Comparison of ENCODE assay signal across 8 cellular contexts in the genomic region with DNA sequence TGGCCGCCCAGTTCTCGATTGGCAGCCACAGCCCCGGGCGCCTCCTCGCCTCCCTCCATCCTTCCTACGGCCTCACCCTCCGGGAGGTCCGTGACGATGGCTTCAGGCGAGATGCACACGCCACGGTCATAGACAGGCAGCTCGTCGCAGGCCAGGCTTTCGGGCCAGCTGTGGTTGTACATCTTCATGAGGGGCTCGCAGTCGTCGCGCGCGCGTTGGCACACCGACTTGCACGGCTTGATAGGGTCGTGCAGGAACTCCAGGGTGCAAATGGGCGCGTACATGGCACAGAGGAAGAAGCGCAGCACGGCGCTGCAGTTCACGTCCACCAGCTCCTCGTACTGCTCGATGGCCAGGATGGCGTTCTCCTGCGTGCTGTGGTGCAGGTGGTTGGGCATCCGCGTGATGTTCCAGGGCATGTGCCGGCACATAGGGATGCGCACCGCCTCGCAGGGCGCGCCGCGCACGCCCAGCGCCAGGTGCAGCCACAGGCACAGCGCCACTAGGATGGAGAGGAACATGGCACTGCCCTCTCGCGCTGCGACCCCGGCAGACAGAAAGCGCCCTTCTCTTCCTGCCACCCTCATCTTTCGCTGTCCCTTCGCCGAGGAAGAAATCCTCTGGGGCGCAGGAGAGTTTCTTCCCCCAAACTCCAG. TPM values are rescaled to one million over a fixed set of nuclear protein-coding genes. Genes with fewer than 3 reads are reported as not detected.
DNase-seq lines count a peak whose midpoint lies in the region; ATAC-seq and TF ChIP-seq lines count a peak whose summit lies in the region.

No MANE protein-coding gene starts in this region.

- 25% methylated on average over 57 of the region's 57 CpGs for WGBS in ectodermal cell, 2 experiments

- H3K4me3 Mint-ChIP-seq in CD14-positive monocyte: peak overlapping the region; percentile 75 to 93
- peak overlapping the region in 8 of 10 donors; percentile 7 to 73 (median 49) for H3K4me3 Mint-ChIP-seq in naive thymus-derived CD4-positive, alpha-beta T cell

- peak overlapping the region; percentile 48 for H3K4me2 ChIP-seq in MM.1S (ENCODE audit: low read depth, low read length)

- H3K36me3 ChIP-seq in MM.1S (replicated peaks; ENCODE audit: insufficient read depth, low read length) (no peaks in the 10 kb centered on the region), ectodermal cell (ENCODE audit: control insufficient read depth, insufficient read depth, low read length) (no peaks in the 10 kb centered on the region)
- no peaks in the 10 kb centered on the region for H3K36me3 ChIP-seq in naive thymus-derived CD4-positive, alpha-beta T cell (ENCODE audit: control insufficient read depth in 2 of 3, insufficient read depth in 3 of 3, low read length in 3 of 3)

- in situ Hi-C loops in ACHN (cut with HindIII; ENCODE audit: low pct_ligation_motif_present, low pct_unique_long_range_greater_than_20kb, low sequenced_read_pairs): loop anchor here (25.0 kb wide), 1 partner anchor 271 kb away; the partner anchor contains the start of gene STARD3NL

- H3K9me3 ChIP-seq in MM.1S (replicated peaks; ENCODE audit: insufficient read depth, low read length) (no peaks in the 10 kb centered on the region), ectodermal cell (ENCODE audit: control insufficient read depth, low read length) (no peaks in the 10 kb centered on the region)
- H3K9me3 ChIP-seq in naive thymus-derived CD4-positive, alpha-beta T cell (ENCODE audit: control insufficient read depth in 2 of 3, low read length in 3 of 3): no peaks in the 10 kb centered on the region

- H3K4me3 ChIP-seq in MM.1S (ENCODE audit: low read length) (peak overlapping the region; percentile 49), ectodermal cell (ENCODE audit: insufficient read depth, low read depth, low read length) (peak overlapping the region; percentile 49)
- H3K4me3 ChIP-seq in naive thymus-derived CD4-positive, alpha-beta T cell (ENCODE audit: low read length): no peak overlapping the region

- DNase-seq in CD14-positive monocyte (ENCODE audit: low spot score) (no peak), MM.1S (no peak), ACHN (no peak)
- no peak for DNase-seq in naive thymus-derived CD4-positive, alpha-beta T cell
- no peak for DNase-seq in activated CD4-positive, alpha-beta T cell treated with anti-CD3 and anti-CD28 coated beads, Interleukin-2, amount 50 U/mL, for 1 hour

- H3K9ac ChIP-seq in MM.1S (ENCODE audit: low read length): no peak overlapping the region

- TF ChIP-seq CTCF in CD14-positive monocyte (IDR thresholded peaks at IDR 0.05): no peak
- no peak for TF ChIP-seq CTCF in MM.1S (IDR thresholded peaks at IDR 0.05; ENCODE audit: low read length)

- no peaks in the 10 kb centered on the region for H3K9me2 ChIP-seq in MM.1S (replicated peaks; ENCODE audit: insufficient read depth, low read length)

- CTCF ChIA-PET in naive thymus-derived CD4-positive, alpha-beta T cell (lab: Charles Lee): no interaction called here

- no peaks in the 10 kb centered on the region for H3K36me3 Mint-ChIP-seq in CD14-positive monocyte
- peaks cover 0 to 12% (median 0%) of the 10 kb centered on the region in 5 donors for H3K36me3 Mint-ChIP-seq in naive thymus-derived CD4-positive, alpha-beta T cell

- H3K79me2 ChIP-seq in MM.1S (ENCODE audit: low read length): no peaks in the 10 kb centered on the region

- no peaks in the 10 kb centered on the region for H4K20me1 ChIP-seq in MM.1S (ENCODE audit: insufficient read depth, low read length)

- peaks cover 4% of the 10 kb centered on the region for H3K4me1 ChIP-seq in MM.1S (ENCODE audit: low read length)
- no peaks in the 10 kb centered on the region for H3K4me1 ChIP-seq in ectodermal cell (ENCODE audit: control insufficient read depth, insufficient read depth, low read length)
- H3K4me1 ChIP-seq in naive thymus-derived CD4-positive, alpha-beta T cell (ENCODE audit: control insufficient read depth in 2 of 2, insufficient read depth in 2 of 2, low read length in 2 of 2): no peaks in the 10 kb centered on the region

- peak overlapping the region; percentile 38 for H2AFZ ChIP-seq in MM.1S (ENCODE audit: low read length)

- H3K27me3 ChIP-seq in MM.1S (replicated peaks; ENCODE audit: insufficient read depth, low read length) (no peaks in the 10 kb centered on the region), ectodermal cell (ENCODE audit: control insufficient read depth, insufficient read depth, low read length, poor library complexity, severe bottlenecking) (peaks cover 60% of the 10 kb centered on the region)
- H3K27me3 ChIP-seq in naive thymus-derived CD4-positive, alpha-beta T cell (ENCODE audit: control insufficient read depth in 2 of 2, insufficient read depth in 2 of 2, low read length in 2 of 2): peaks cover 0 to 7% of the 10 kb centered on the region in 2 donors

- intact Hi-C loops in CD14-positive monocyte (cut with micrococcal nuclease): no loop called here
- intact Hi-C loops in naive thymus-derived CD4-positive, alpha-beta T cell (cut with micrococcal nuclease): loop anchor here in 1 of 2 donors (5.0 kb wide), 1 partner anchor 306 kb away; no protein-coding TSS in a partner anchor

- peaks cover 35 to 56% (median 37%) of the 10 kb centered on the region in 3 donors for H3K27me3 Mint-ChIP-seq in CD14-positive monocyte (ENCODE audit: low read depth in 3 of 3)
- H3K27me3 Mint-ChIP-seq in naive thymus-derived CD4-positive, alpha-beta T cell: peaks cover 63 to 77% (median 69%) of the 10 kb centered on the region in 5 donors

- H3K9me3 Mint-ChIP-seq in CD14-positive monocyte: peaks cover 0 to 3% (median 0%) of the 10 kb centered on the region in 7 donors
- H3K9me3 Mint-ChIP-seq in naive thymus-derived CD4-positive, alpha-beta T cell: peaks cover 0 to 5% (median 0%) of the 10 kb centered on the region in 11 donors

- peaks cover 13% of the 10 kb centered on the region; the same call in 1 of the 2 replicates for H3F3A ChIP-seq in MM.1S (ENCODE audit: insufficient read depth, low read length)

- POLR2A ChIA-PET in naive thymus-derived CD4-positive, alpha-beta T cell (lab: Charles Lee): no interaction called here

- ATAC-seq in naive thymus-derived CD4-positive, alpha-beta T cell: no peak
- ATAC-seq in GM18870 (IDR thresholded peaks at IDR 0.05; ENCODE audit: unreplicated experiment) (no peak), HG03108 (IDR thresholded peaks at IDR 0.05; ENCODE audit: unreplicated experiment) (no peak)

- H3K27ac ChIP-seq in MM.1S (ENCODE audit: low read length): no peak overlapping the region
- no peak overlapping the region for H3K27ac ChIP-seq in ectodermal cell (ENCODE audit: insufficient read depth, low read depth, low read length, poor library complexity, severe bottlenecking)
- no peak overlapping the region for H3K27ac ChIP-seq in naive thymus-derived CD4-positive, alpha-beta T cell (ENCODE audit: low read depth, low read length)

- H3K4me1 Mint-ChIP-seq in CD14-positive monocyte: peaks cover 33% of the 10 kb centered on the region
- H3K4me1 Mint-ChIP-seq in naive thymus-derived CD4-positive, alpha-beta T cell: peaks cover 5 to 29% (median 15%) of the 10 kb centered on the region in 7 donors

- H3K27ac Mint-ChIP-seq in CD14-positive monocyte: peak overlapping the region in 2 of 7 donors; percentile 57 to 80
- H3K27ac Mint-ChIP-seq in naive thymus-derived CD4-positive, alpha-beta T cell: no peak overlapping the region

RNA-seq across cellular contexts. Expression of gene SFRP4, which starts 0.5 kb away (rescaled TPM):
- not detected for polyA plus RNA-seq in CD14-positive monocyte
- 3.7 TPM for polyA plus RNA-seq in ectodermal cell (2013, experiment 1 of 4)
- 3.5 TPM for polyA plus RNA-seq in ectodermal cell (2013, experiment 2 of 4)
- polyA plus RNA-seq in ectodermal cell (2013, experiment 3 of 4): 2.9 TPM
- 3.9 TPM for polyA plus RNA-seq in ectodermal cell (2013, experiment 4 of 4)
- not detected for total RNA-seq in naive thymus-derived CD4-positive, alpha-beta T cell
- polyA plus RNA-seq in naive thymus-derived CD4-positive, alpha-beta T cell: not detected

RNA-seq across cellular contexts. Expression of gene EPDR1, which starts 4.3 kb away (rescaled TPM):
- 1 to 10 TPM; 1.1 to 1.2 TPM for polyA plus RNA-seq in CD14-positive monocyte
- polyA plus RNA-seq in ectodermal cell (2013, experiment 1 of 4): 20.6 TPM
- polyA plus RNA-seq in ectodermal cell (2013, experiment 2 of 4): 17.6 TPM
- polyA plus RNA-seq in ectodermal cell (2013, experiment 3 of 4): 11.9 TPM
- polyA plus RNA-seq in ectodermal cell (2013, experiment 4 of 4): 14.9 TPM
- 1 to 10 TPM in 1 of 5 experiments, under 1 TPM in 3, not detected in 1; 0.43 to 1.4 (median 0.72) TPM for total RNA-seq in naive thymus-derived CD4-positive, alpha-beta T cell
- polyA plus RNA-seq in naive thymus-derived CD4-positive, alpha-beta T cell: 1 to 10 TPM; 1.3 to 3.3 TPM
